ENCODE assay signal across 11 cellular contexts in genomic region chr16:66382966-66383299, GRCh38. TPM values are rescaled to one million over a fixed set of nuclear protein-coding genes. Genes with fewer than 3 reads are reported as not detected.
DNase-seq lines count a peak whose midpoint lies in the region; ATAC-seq and TF ChIP-seq lines count a peak whose summit lies in the region.
"Had no signal": no experiment of that assay in that cellular context is flagged by ENCODE, and none has a peak within 500 bp of the region (broad histone marks: within the 10 kb centered on the region; RNA-seq: fewer than 3 reads in every experiment).

No MANE protein-coding gene starts in this region.

- no peak overlapping the region for H3K4me3 ChIP-seq in fibroblast of mammary gland (ENCODE audit: control insufficient read depth, low read depth, low read length)

- no peaks in the 10 kb centered on the region for H3K27me3 Mint-ChIP-seq in progenitor cell of endocrine pancreas

- peaks cover 12% of the 10 kb centered on the region for H3K4me1 Mint-ChIP-seq in progenitor cell of endocrine pancreas (ENCODE audit: low read depth)

- no peaks in the 10 kb centered on the region for H3K36me3 Mint-ChIP-seq in progenitor cell of endocrine pancreas (ENCODE audit: insufficient read depth)

- H3K9me3 Mint-ChIP-seq in progenitor cell of endocrine pancreas (ENCODE audit: low read depth) = peaks cover 12% of the 10 kb centered on the region

- DNase-seq in EH (ENCODE audit: low read depth) = peak; percentile 83
- DNase-seq in RKO (ENCODE audit: low spot score) = peak; percentile 51
- DNase-seq in fibroblast of mammary gland (ENCODE audit: low read depth) = peak; percentile 63
- DNase-seq in progenitor cell of endocrine pancreas (ENCODE audit: low spot score, unreplicated experiment) = no peak
- no peak for DNase-seq in NCI-H2196 treated with DMSO at 0.1 percent for 48 hours (lab: John Stamatoyannopoulos, UW; ENCODE audit: unreplicated experiment)
- DNase-seq in NCI-H1048 (lab: John Stamatoyannopoulos, UW) = no peak
- DNase-seq in NOMO-1 treated with DMSO at 0.1 percent for 48 hours (lab: John Stamatoyannopoulos, UW; ENCODE audit: unreplicated experiment) = no peak
- DNase-seq: activated naive CD4-positive, alpha-beta T cell treated with Interleukin-2 at 50 U/mL for 16 hours; stimulated activated CD4-positive, alpha-beta T cell treated with anti-CD3 and anti-CD28 coated beads, Interleukin-2, amount 100 ng/mL, for 24 hours; T-helper 2 cell had no signal

- peak overlapping the region; percentile 87 for H3K27ac Mint-ChIP-seq in progenitor cell of endocrine pancreas

- ATAC-seq in HG03460 (IDR thresholded peaks at IDR 0.05; ENCODE audit: unreplicated experiment) = no peak

- TF ChIP-seq CTCF in fibroblast of mammary gland (conservative IDR thresholded peaks at IDR 0.05; ENCODE audit: control insufficient read depth, insufficient read depth, low read depth, low read length) (no peak), progenitor cell of endocrine pancreas (IDR thresholded peaks at IDR 0.05; ENCODE audit: unreplicated experiment) (no peak)

- H3K4me3 Mint-ChIP-seq in progenitor cell of endocrine pancreas (ENCODE audit: low read depth) = no peak overlapping the region

RNA-seq across cellular contexts. Expression of gene CDH5, which starts 16.4 kb away (rescaled TPM):
- total RNA-seq in progenitor cell of endocrine pancreas = 0.36 TPM in 1 of 2 replicates, not detected in the other

RNA-seq across cellular contexts. Expression of gene BEAN1, which starts 44.2 kb away (rescaled TPM):
- 0.36 TPM in 1 of 2 replicates, not detected in the other for total RNA-seq in progenitor cell of endocrine pancreas

Comparison
In these comparisons a context has a peak if more than half of its experiments do, and no peak if none do; other contexts are left out.
1. DNase-seq: peak in EH (single experiment), RKO (single experiment) and fibroblast of mammary gland (single experiment); none in progenitor cell of endocrine pancreas (single experiment), NCI-H2196 treated with DMSO at 0.1 percent for 48 hours (single experiment), NCI-H1048 (single experiment) and NOMO-1 treated with DMSO at 0.1 percent for 48 hours (single experiment).